ENCODE assay signal across 16 cellular contexts in genomic region chr10:11402392-11402791, GRCh38.
DNase-seq lines count a peak whose midpoint lies in the region; ATAC-seq and TF ChIP-seq lines count a peak whose summit lies in the region.
"Had no signal": no experiment of that assay in that cellular context is flagged by ENCODE, and none has a peak within 500 bp of the region (broad histone marks: within the 10 kb centered on the region; RNA-seq: fewer than 3 reads in every experiment).

No MANE protein-coding gene starts in this region.

- no peak overlapping the region for H3K4me3 Mint-ChIP-seq in activated CD4-positive, alpha-beta T cell treated with anti-CD3 and anti-CD28 coated beads for 36 hours
- H3K4me3 Mint-ChIP-seq in activated naive CD8-positive, alpha-beta T cell: peak overlapping the region; percentile 6
- peak overlapping the region; percentile 76 for H3K4me3 Mint-ChIP-seq in natural killer cell
- H3K4me3 Mint-ChIP-seq: GM23338 had no signal

- peaks cover 11% of the 10 kb centered on the region for H3K9me3 Mint-ChIP-seq in activated CD4-positive, alpha-beta T cell treated with anti-CD3 and anti-CD28 coated beads for 36 hours (ENCODE audit: low read depth)
- H3K9me3 Mint-ChIP-seq in activated naive CD8-positive, alpha-beta T cell (ENCODE audit: low read depth): peaks cover 4% of the 10 kb centered on the region
- H3K9me3 Mint-ChIP-seq in natural killer cell: peaks cover 0 to 5% of the 10 kb centered on the region in 2 donors

- no peak overlapping the region for H2AFZ ChIP-seq in DND-41 (ENCODE audit: low read depth, low read length)

- no peaks in the 10 kb centered on the region for H3K27me3 ChIP-seq in DND-41 (ENCODE audit: insufficient read depth, low read length, poor library complexity)
- H3K27me3 ChIP-seq: colonic mucosa, ovary, upper lobe of left lung had no signal

- no peaks in the 10 kb centered on the region for H3K9me3 ChIP-seq in DND-41 (ENCODE audit: insufficient read depth, low read length, severe bottlenecking)
- H3K9me3 ChIP-seq: colonic mucosa, ovary, upper lobe of left lung had no signal

- no peaks in the 10 kb centered on the region for H3K79me2 ChIP-seq in DND-41 (ENCODE audit: insufficient read depth, low read length)

- no peak for TF ChIP-seq CTCF in DND-41 (IDR thresholded peaks at IDR 0.05; ENCODE audit: borderline replicate concordance, extremely low read depth, low read length, poor library complexity, severe bottlenecking)
- no peak for TF ChIP-seq CTCF in natural killer cell (IDR thresholded peaks at IDR 0.05)

- POLR2A ChIA-PET in activated CD4-positive, alpha-beta T cell treated with anti-CD3 and anti-CD28 coated beads for 36 hours (lab: Charles Lee): no interaction called here

- DNase-seq in activated CD4-positive, alpha-beta T cell treated with anti-CD3 and anti-CD28 coated beads for 36 hours: no peak
- no peak for DNase-seq in activated CD4-positive, alpha-beta T cell treated with anti-CD3 and anti-CD28 coated beads for 48 hours
- DNase-seq in DND-41 (no peak), natural killer cell (no peak), cardiac septum (ENCODE audit: low spot score) (no peak), hippocampal formation (lab: John Stamatoyannopoulos, UW) (no peak)
- no peak for DNase-seq in stimulated activated CD4-positive, alpha-beta T cell treated with anti-CD3 and anti-CD28 coated beads, Interleukin-4, amount 100 ng/mL, for 1 hour
- DNase-seq: NCI-H1092, NCI-H1930, NCI-H82, right cardiac atrium, upper lobe of left lung had no signal

- H3K9ac ChIP-seq in DND-41 (ENCODE audit: low read depth, low read length): peak overlapping the region; percentile 37; the same call in 1 of the 2 replicates

- H3K4me2 ChIP-seq in DND-41 (ENCODE audit: insufficient read depth, low read length): no peak overlapping the region
- H3K4me2 ChIP-seq: GM23338 had no signal

- peaks cover 28% of the 10 kb centered on the region for H3K4me1 ChIP-seq in DND-41 (ENCODE audit: insufficient read depth, low read length)
- H3K4me1 ChIP-seq: colonic mucosa, upper lobe of left lung had no signal

- peaks cover 56% of the 10 kb centered on the region for H3K4me1 Mint-ChIP-seq in activated CD4-positive, alpha-beta T cell treated with anti-CD3 and anti-CD28 coated beads for 36 hours
- H3K4me1 Mint-ChIP-seq in activated naive CD8-positive, alpha-beta T cell (ENCODE audit: low read depth): peaks cover 73% of the 10 kb centered on the region
- peaks cover 59 to 62% of the 10 kb centered on the region in 2 donors for H3K4me1 Mint-ChIP-seq in natural killer cell

- ATAC-seq in activated CD4-positive, alpha-beta T cell treated with anti-CD3 and anti-CD28 coated beads for 36 hours: no peak
- no peak for ATAC-seq in DND-41 (ENCODE audit: insufficient read depth, low read depth)
- no peak for ATAC-seq in natural killer cell
- ATAC-seq: right cardiac atrium had no signal

- peaks cover 10% of the 10 kb centered on the region for H3K36me3 Mint-ChIP-seq in activated CD4-positive, alpha-beta T cell treated with anti-CD3 and anti-CD28 coated beads for 36 hours (ENCODE audit: low read depth)
- H3K36me3 Mint-ChIP-seq in activated naive CD8-positive, alpha-beta T cell: peaks cover 3% of the 10 kb centered on the region
- no peaks in the 10 kb centered on the region for H3K36me3 Mint-ChIP-seq in natural killer cell

- CTCF ChIA-PET in activated CD4-positive, alpha-beta T cell treated with anti-CD3 and anti-CD28 coated beads for 36 hours (lab: Charles Lee): interaction anchor here (0.6 to 1.5 kb wide), 2 partner anchors 82 to 113 kb away, joined by 3 to 4 read pairs; no protein-coding TSS in a partner anchor

- peak overlapping the region; percentile 86 for H3K27ac ChIP-seq in DND-41 (ENCODE audit: low read length)
- H3K27ac ChIP-seq: colonic mucosa, ovary had no signal

- H4K20me1 ChIP-seq in DND-41 (ENCODE audit: insufficient read depth, low read length): no peaks in the 10 kb centered on the region

- H3K27me3 Mint-ChIP-seq in activated CD4-positive, alpha-beta T cell treated with anti-CD3 and anti-CD28 coated beads for 36 hours: no peaks in the 10 kb centered on the region
- no peaks in the 10 kb centered on the region for H3K27me3 Mint-ChIP-seq in activated naive CD8-positive, alpha-beta T cell
- no peaks in the 10 kb centered on the region for H3K27me3 Mint-ChIP-seq in natural killer cell (ENCODE audit: low read depth in 2 of 2)

- intact Hi-C loops in activated CD4-positive, alpha-beta T cell treated with anti-CD3 and anti-CD28 coated beads for 36 hours (cut with DNase I, micrococcal nuclease): no loop called here
- intact Hi-C loops in natural killer cell (cut with micrococcal nuclease): no loop called here
- intact Hi-C loops in cardiac septum (cut with DNase I): no loop called here

- H3K36me3 ChIP-seq in DND-41 (ENCODE audit: insufficient read depth, low read length): no peaks in the 10 kb centered on the region
- H3K36me3 ChIP-seq: colonic mucosa, ovary, upper lobe of left lung had no signal

- peak overlapping the region; percentile 90 for H3K27ac Mint-ChIP-seq in activated CD4-positive, alpha-beta T cell treated with anti-CD3 and anti-CD28 coated beads for 36 hours
- peak overlapping the region; percentile 47 for H3K27ac Mint-ChIP-seq in activated naive CD8-positive, alpha-beta T cell
- peak overlapping the region; percentile 91 for H3K27ac Mint-ChIP-seq in natural killer cell
- H3K27ac Mint-ChIP-seq: GM23338 had no signal

- H3K4me3 ChIP-seq in DND-41 (ENCODE audit: low read depth in 1 of 2, low read length in 2 of 2): no peak overlapping the region
- H3K4me3 ChIP-seq: colonic mucosa, GM23338, ovary, upper lobe of left lung had no signal
